32 cellular contexts compared by ENCODE assay signal in the genomic region with DNA sequence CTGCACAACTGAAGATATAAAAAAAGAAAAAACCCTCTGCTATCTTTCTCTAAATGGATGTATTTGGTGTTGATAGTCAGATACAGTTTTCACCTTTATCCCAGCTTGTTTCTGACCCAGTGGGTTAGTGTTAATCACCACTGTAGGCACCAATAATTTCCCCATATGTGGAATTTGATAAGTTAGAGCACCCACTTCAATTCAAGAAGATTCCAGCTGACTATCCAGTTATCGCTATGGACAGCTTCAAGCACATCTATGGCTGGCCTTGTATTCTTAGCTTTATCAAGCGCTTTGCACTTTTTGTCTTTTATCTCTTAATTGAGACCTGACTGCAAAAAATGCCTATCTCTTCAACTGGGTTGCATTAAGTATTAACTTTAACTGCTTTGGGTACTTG.
"Had no signal": no experiment of that assay in that cellular context is flagged by ENCODE, and none has a peak within 500 bp of the region (broad histone marks: within the 10 kb centered on the region; RNA-seq: fewer than 3 reads in every experiment).

No MANE protein-coding gene starts in this region.

- ATAC-seq: activated naive CD4-positive, alpha-beta T cell treated with anti-CD3 and anti-CD28 coated beads, Interleukin-2, amount 50 U/mL, for 72 hours; activated naive CD8-positive, alpha-beta T cell treated with anti-CD3 and anti-CD28 coated beads, Interleukin-2, amount 50 U/mL, for 24 hours; activated T-cell treated with anti-CD3 and anti-CD28 coated beads, Interleukin-2, amount 50 U/mL, for 4 hours; activated T-cell treated with anti-CD3 and anti-CD28 coated beads, Interleukin-2, amount 50 U/mL, for 72 hours; activated T-helper 17 cell treated with anti-CD3 and anti-CD28 coated beads, Interleukin-2, amount 50 U/mL, for 72 hours; body of pancreas had no signal

- DNase-seq: activated effector memory CD4-positive, alpha-beta T cell treated with anti-CD3 and anti-CD28 coated beads, Interleukin-2, amount 50 U/mL, for 16 hours; activated effector memory CD4-positive, alpha-beta T cell treated with Interleukin-2 at 50 U/mL for 16 hours; activated gamma-delta T cell; activated gamma-delta T cell treated with Interleukin-2 at 50 U/mL for 16 hours; activated naive CD4-positive, alpha-beta T cell; activated naive CD4-positive, alpha-beta T cell treated with anti-CD3 and anti-CD28 coated beads for 36 hours; activated naive CD4-positive, alpha-beta T cell treated with anti-CD3 and anti-CD28 coated beads, Interleukin-2, amount 10 ng/mL, durations not matched to agents 7 days and 5 days; activated naive CD4-positive, alpha-beta T cell treated with anti-CD3 and anti-CD28 coated beads, Interleukin-2, amount 50 U/mL, for 16 hours; activated naive CD4-positive, alpha-beta T cell treated with Interleukin-2 at 50 U/mL for 16 hours; activated naive CD8-positive, alpha-beta T cell treated with anti-CD3 and anti-CD28 coated beads for 36 hours; activated naive CD8-positive, alpha-beta T cell treated with anti-CD3 and anti-CD28 coated beads, Interleukin-2, amount 10 ng/mL, durations not matched to agents 7 days and 5 days; activated naive CD8-positive, alpha-beta T cell treated with anti-CD3 and anti-CD28 coated beads, Interleukin-2, amount 50 U/mL, for 24 hours; activated T-cell treated with anti-CD3 and anti-CD28 coated beads, Interleukin-2, amount 50 U/mL, for 24 hours; activated T-cell treated with anti-CD3 and anti-CD28 coated beads, Interleukin-2, amount 50 U/mL, for 4 hours; activated T-cell treated with anti-CD3 and anti-CD28 coated beads, Interleukin-2, amount 50 U/mL, for 48 hours; activated T-cell treated with anti-CD3 and anti-CD28 coated beads, Interleukin-2, amount 50 U/mL, for 72 hours; adrenal gland; amniotic stem cell; anterior cingulate cortex; aorta; body of pancreas; brain microvascular endothelial cell; caudate nucleus; central memory CD4-positive, alpha-beta T cell; cerebellar nuclear complex had no signal

- H3K4me1 ChIP-seq: adrenal gland, ascending aorta, body of pancreas, breast epithelium had no signal

- H3K27ac ChIP-seq: adrenal gland, ascending aorta, body of pancreas, brain microvascular endothelial cell, breast epithelium, cardiac muscle cell had no signal

- H3K4me3 ChIP-seq: adrenal gland, ascending aorta, body of pancreas, breast epithelium, cardiac muscle cell had no signal

- H3K9me3 ChIP-seq: adrenal gland, ascending aorta, body of pancreas, breast epithelium had no signal

- FAIRE-seq: astrocyte, bronchial epithelial cell had no signal

- H3K36me3 ChIP-seq: adrenal gland, ascending aorta, brain microvascular endothelial cell, breast epithelium, cardiac muscle cell had no signal

- H3K27me3 ChIP-seq: adrenal gland, ascending aorta, body of pancreas, brain microvascular endothelial cell, breast epithelium, cardiac muscle cell had no signal
